In the genomic region with DNA sequence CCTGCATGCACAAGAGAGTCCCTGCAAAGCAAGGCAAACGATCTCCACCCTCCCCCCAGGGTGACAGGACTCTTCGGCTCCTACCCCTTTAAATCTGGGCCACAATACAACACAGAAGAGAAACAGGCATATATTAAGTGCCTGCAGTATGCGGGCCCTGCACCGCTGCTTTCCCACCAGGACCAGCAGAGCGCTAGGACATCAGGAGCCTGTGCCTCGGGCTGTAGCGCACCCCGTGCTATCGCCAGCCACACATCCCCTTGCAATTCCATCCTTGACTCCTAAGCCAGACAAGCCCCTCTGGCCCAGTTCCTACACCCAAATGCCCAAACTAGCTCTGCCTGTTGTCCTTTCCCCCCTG, we compare ENCODE assay signal across 9 cellular contexts. TPM values are rescaled to one million over a fixed set of nuclear protein-coding genes. Genes with fewer than 3 reads are reported as not detected.
DNase-seq lines count a peak whose midpoint lies in the region; ATAC-seq, FAIRE-seq and TF ChIP-seq lines count a peak whose summit lies in the region.
"Had no signal": no experiment of that assay in that cellular context is flagged by ENCODE, and none has a peak within 500 bp of the region (broad histone marks: within the 10 kb centered on the region; RNA-seq: fewer than 3 reads in every experiment).

No MANE protein-coding gene starts in this region.

- POLR2A ChIA-PET in GM12878 (lab: Charles Lee), result interaction anchor here (0.7 kb wide), 1 partner anchor 41 kb away, joined by 5 read pairs; no protein-coding TSS in a partner anchor

- H3K4me2 ChIP-seq in GM12878 (ENCODE audit: control insufficient read depth, insufficient read depth), result peak overlapping the region; percentile 56

- TF ChIP-seq EP300 in GM12878 (IDR thresholded peaks at IDR 0.05; ENCODE audit: borderline replicate concordance in 1 of 2, control insufficient read depth in 1 of 2, low read depth in 2 of 2, low read length in 2 of 2), result no peak

- H4K20me1 ChIP-seq in GM12878 (ENCODE audit: control insufficient read depth, insufficient read depth), result no peaks in the 10 kb centered on the region

- H3K27me3 ChIP-seq in GM12878 (replicated peaks in 1 of 2; ENCODE audit: control insufficient read depth in 2 of 2, insufficient read depth in 2 of 2, low read length in 1 of 2) (peaks cover 0 to 3% of the 10 kb centered on the region in 2 experiments; a peak in 2 of 4 replicates), skeletal muscle tissue (ENCODE audit: control insufficient read depth in 3 of 3, insufficient read depth in 3 of 3, low read length in 3 of 3) (no peaks in the 10 kb centered on the region)

- no TSS peak for BruUV-seq in GM12878 (replicated peaks; lab: Mats Ljungman, UMichigan)

- no peak overlapping the region for H3K9ac ChIP-seq in GM12878 (ENCODE audit: control insufficient read depth, insufficient read depth, low read length)
- peak overlapping the region in 2 of 3 donors; percentile 34 to 58 for H3K9ac ChIP-seq in skeletal muscle tissue (ENCODE audit: low read depth in 1 of 3, low read length in 3 of 3)

- no peak for FAIRE-seq in GM12878 (lab: Jason Lieb, UNC)

- in situ Hi-C loops in GM12878 (cut with MboI) (loop anchor here (10.0 kb wide), 1 partner anchor 134 kb away; no protein-coding TSS in a partner anchor), KBM-7 (cut with MboI; ENCODE audit: low pct_unique_long_range_greater_than_20kb, low sequenced_read_pairs) (no loop called here)

- H3K4me3 ChIP-seq in GM12878 (no peak overlapping the region), skeletal muscle tissue (ENCODE audit: low read length in 3 of 3) (peak overlapping the region in 2 of 3 donors; percentile 62 to 76)

- no peak for DNase-seq in GM12878 (ENCODE audit: low read depth, low spot score)
- no peak for DNase-seq in 8988T
- DNase-seq in NCI-H1417 (lab: John Stamatoyannopoulos, UW), result no peak
- no peak for DNase-seq in KBM-7
- DNase-seq: NCI-H2171 treated with DMSO at 0.1 percent for 48 hours, OCI-M1 had no signal

- no peak for TF ChIP-seq CTCF in GM12878 (IDR thresholded peaks at IDR 0.05 in 2 of 3, conservative IDR thresholded peaks at IDR 0.05 in 1 of 3; ENCODE audit: control insufficient read depth in 2 of 3, extremely low read depth in 1 of 3, insufficient read depth in 1 of 3, low read depth in 3 of 3, low read length in 3 of 3)

- intact Hi-C loops in GM12878 (cut with micrococcal nuclease; ENCODE audit: unreplicated experiment), result loop anchor here (1.0 to 10.0 kb wide), 4 partner anchors 69 to 544 kb away; no protein-coding TSS in a partner anchor

- ATAC-seq in GM18511 (IDR thresholded peaks at IDR 0.05; ENCODE audit: unreplicated experiment) (peak; percentile 16), HG02798 (IDR thresholded peaks at IDR 0.05; ENCODE audit: poor library complexity, unreplicated experiment) (peak; percentile 11), GM12878 (peak; percentile 30)

- CTCF ChIA-PET in GM12878 (lab: Yijun Ruan, JAX), result interaction anchor here (0.6 to 9.8 kb wide), 17 partner anchors 8 to 1175 kb away, joined by 3 to 127 read pairs (median 4); no protein-coding TSS in a partner anchor

- RAD21 ChIA-PET in GM12878 (lab: Charles Lee; ENCODE audit: unreplicated experiment), result interaction anchor here (0.7 to 1.5 kb wide), 8 partner anchors 69 to 976 kb away, joined by 3 to 15 read pairs (median 4); no protein-coding TSS in a partner anchor

- H3K36me3 ChIP-seq in GM12878 (ENCODE audit: control insufficient read depth in 2 of 2, insufficient read depth in 2 of 2, low read length in 1 of 2) (no peaks in the 10 kb centered on the region), skeletal muscle tissue (ENCODE audit: control insufficient read depth in 3 of 3, insufficient read depth in 3 of 3, low read length in 3 of 3) (no peaks in the 10 kb centered on the region)

- peak overlapping the region; percentile 76 for H2AFZ ChIP-seq in GM12878 (ENCODE audit: control insufficient read depth, low read depth, low read length)

- TF ChIP-seq RAD21 in GM12878 (IDR thresholded peaks at IDR 0.05; ENCODE audit: insufficient read depth, low read depth, low read length), result no peak

- H3K4me1 ChIP-seq in GM12878 (ENCODE audit: control insufficient read depth, insufficient read depth, low read length) (no peaks in the 10 kb centered on the region), skeletal muscle tissue (ENCODE audit: control insufficient read depth in 3 of 3, insufficient read depth in 3 of 3, low read length in 3 of 3) (peaks cover 34 to 69% (median 44%) of the 10 kb centered on the region in 3 donors)

- SMC1A ChIA-PET in GM12878 (lab: Charles Lee; ENCODE audit: uncharacterized antibody, unreplicated experiment), result interaction anchor here (0.8 to 2.0 kb wide), 6 partner anchors 11 to 365 kb away, joined by 3 to 25 read pairs (median 4); no protein-coding TSS in a partner anchor

- TF ChIP-seq POLR2A in GM12878 (IDR thresholded peaks at IDR 0.05; ENCODE audit: low read depth, low read length), result no peak

- no peak overlapping the region for H3K27ac ChIP-seq in GM12878 (ENCODE audit: control insufficient read depth, insufficient read depth)
- no peak overlapping the region for H3K27ac ChIP-seq in skeletal muscle tissue (ENCODE audit: low read depth, low read length)

- no peaks in the 10 kb centered on the region for H3K9me3 ChIP-seq in GM12878 (replicated peaks; ENCODE audit: control insufficient read depth, insufficient read depth, low read length)
- H3K9me3 ChIP-seq in skeletal muscle tissue (ENCODE audit: control insufficient read depth in 3 of 3, low read length in 3 of 3), result no peaks in the 10 kb centered on the region

- WGBS in GM12878 (ENCODE audit: insufficient coverage, insufficient replicate concordance, low lambda C conversion rate, missing lambda C conversion rate), result 33% methylated on average over 9 of the region's 9 CpGs

- H3K79me2 ChIP-seq in GM12878 (ENCODE audit: control insufficient read depth, insufficient read depth, low read length), result no peaks in the 10 kb centered on the region

TF ChIP-seq in GM12878, 131 proteins besides CTCF, POLR2A, EP300 and RAD21:
- TF ChIP-seq ZSCAN29 (IDR thresholded peaks at IDR 0.05), result no peak
- no peak for TF ChIP-seq FOXK2 (IDR thresholded peaks at IDR 0.05)
- no peak for TF ChIP-seq BRCA1 (IDR thresholded peaks at IDR 0.05; ENCODE audit: low read depth, low read length)
- no peak for TF ChIP-seq STAT1 (conservative IDR thresholded peaks at IDR 0.05)
- TF ChIP-seq IKZF1 (conservative IDR thresholded peaks at IDR 0.05), result no peak
- no peak for TF ChIP-seq CHD1 (IDR thresholded peaks at IDR 0.05; ENCODE audit: low read depth, low read length)
- TF ChIP-seq CBX5 (IDR thresholded peaks at IDR 0.05; ENCODE audit: low read depth), result no peak
- no peak for TF ChIP-seq HCFC1 (IDR thresholded peaks at IDR 0.05; ENCODE audit: low read length)
- no peak for TF ChIP-seq CBFB (IDR thresholded peaks at IDR 0.05; ENCODE audit: low read depth)

RNA-seq across cellular contexts. Expression of gene GALNT15, which starts 4.1 kb away (rescaled TPM):
- not detected in 2 replicates for total RNA-seq in GM12878 (2013; cell fraction: nucleolus; rRNA removed)
- total RNA-seq in GM12878 (2014; rRNA removed) (not detected in 2 replicates), GM12878 (2014; rRNA removed; fragmentation: Illumina TruSeq; extraction: Trizol) (not detected in 2 replicates), GM12878 (2021) (0.05 TPM in 1 of 2 replicates, not detected in the other), skeletal muscle tissue (3.7 TPM)
- not detected for polyA plus RNA-seq in GM12878 (2011; ENCODE audit: low read depth)
- polyA plus RNA-seq in GM12878 (2011; rRNA removed) (0.03 and 0.04 TPM in 2 replicates), GM12878 (2014; fragmentation: Illumina TruSeq; extraction: Trizol) (not detected in 2 replicates), GM12878 (2014; fragmentation: Nextera tagmentation; extraction: Ambion mirVana) (not detected), GM12878 (2014; rRNA removed) (not detected in 2 replicates), GM12878 (2016; fragmentation: Nextera tagmentation; extraction: Ambion mirVana) (not detected)
- not detected in 2 replicates for polyA plus RNA-seq in GM12878 (2011; cell fraction: cytosol; rRNA removed)
- polyA plus RNA-seq in GM12878 (2011; cell fraction: nucleus; rRNA removed), result 0.09 TPM in 2 replicates
- 0.08 TPM in 1 of 2 replicates, not detected in the other for polyA plus RNA-seq in GM12878 (2012)
- polyA minus RNA-seq in GM12878 (2011; rRNA and poly(A)+ RNA removed), result 0.10 and 0.37 TPM in 2 replicates
- not detected in 2 replicates for polyA minus RNA-seq in GM12878 (2011; cell fraction: cytosol; rRNA and poly(A)+ RNA removed)
- not detected in 2 replicates for polyA minus RNA-seq in GM12878 (2011; cell fraction: nucleus; rRNA and poly(A)+ RNA removed)
